In the genomic region with DNA sequence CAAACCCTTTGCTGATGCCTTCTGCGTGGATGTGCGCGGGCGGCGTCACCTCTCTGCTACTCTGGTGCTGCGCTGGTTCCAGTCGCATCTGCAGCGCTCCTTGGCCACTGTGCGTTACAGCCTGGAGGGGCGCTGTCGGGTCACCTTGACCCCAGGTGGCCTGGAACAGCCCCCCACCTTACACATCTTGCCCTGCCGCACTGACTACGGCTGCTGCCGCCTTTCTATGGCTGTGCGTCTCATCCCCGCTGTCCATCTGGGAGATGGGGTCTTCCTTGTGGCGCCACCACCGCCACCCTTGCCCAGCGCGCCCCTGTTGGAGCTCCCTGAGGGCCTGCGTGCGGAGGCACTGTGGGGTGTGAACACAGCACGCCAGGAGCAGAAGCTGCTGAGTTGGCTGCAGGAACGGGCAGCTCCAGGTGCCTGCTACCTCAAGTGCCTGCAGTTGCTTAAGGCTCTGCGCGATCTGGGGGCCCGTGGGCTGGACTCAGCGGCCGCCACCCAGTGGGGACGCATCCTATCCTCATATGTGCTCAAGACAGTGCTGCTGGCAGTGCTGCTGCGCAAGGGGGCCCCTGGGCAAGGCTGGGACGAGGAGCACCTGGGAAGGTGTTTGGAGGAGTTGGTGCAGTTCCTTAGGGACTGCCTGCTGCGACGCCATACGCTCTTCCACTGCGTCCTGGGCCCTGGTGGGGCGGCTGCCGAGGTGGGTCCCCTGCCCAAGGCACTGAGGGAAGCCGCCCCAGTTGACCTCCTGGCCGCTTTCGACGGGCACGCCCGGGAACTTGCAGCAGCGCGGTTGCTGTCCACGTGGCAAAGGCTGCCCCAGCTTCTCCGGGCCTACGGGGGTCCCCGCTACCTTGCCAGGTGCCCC, we compare ENCODE assay signal across 9 cellular contexts. TPM values are rescaled to one million over a fixed set of nuclear protein-coding genes. Genes with fewer than 3 reads are reported as not detected.
DNase-seq lines count a peak whose midpoint lies in the region; ATAC-seq and TF ChIP-seq lines count a peak whose summit lies in the region.
"Had no signal": no experiment of that assay in that cellular context is flagged by ENCODE, and none has a peak within 500 bp of the region (broad histone marks: within the 10 kb centered on the region; RNA-seq: fewer than 3 reads in every experiment).

No MANE protein-coding gene starts in this region.

- H3K27ac Mint-ChIP-seq in CD14-positive monocyte (peak overlapping the region in 5 of 7 donors; percentile 46 to 71 (median 70)), activated B cell treated with CpG ODN at 0.5 μM for 24 hours (no peak overlapping the region), glutamatergic neuron (ENCODE audit: unreplicated experiment) (no peak overlapping the region)
- no peak overlapping the region for H3K27ac Mint-ChIP-seq in activated naive CD4-positive, alpha-beta T cell treated with anti-CD3 and anti-CD28 coated beads for 36 hours
- H3K27ac Mint-ChIP-seq: T-cell had no signal

- peaks cover 65% of the 10 kb centered on the region for H3K4me1 Mint-ChIP-seq in CD14-positive monocyte
- peaks cover 46% of the 10 kb centered on the region for H3K4me1 Mint-ChIP-seq in activated B cell treated with CpG ODN at 0.5 μM for 24 hours
- peaks cover 2% of the 10 kb centered on the region for H3K4me1 Mint-ChIP-seq in glutamatergic neuron (ENCODE audit: low read depth, unreplicated experiment)
- H3K4me1 Mint-ChIP-seq in activated naive CD4-positive, alpha-beta T cell treated with anti-CD3 and anti-CD28 coated beads for 36 hours (ENCODE audit: low read depth): peaks cover 8% of the 10 kb centered on the region

- H3K4me3 ChIP-seq in prostate gland: peak overlapping the region; percentile 57 to 67

- H3K4me3 Mint-ChIP-seq in CD14-positive monocyte (peak overlapping the region in 1 of 2 donors; percentile 64), activated B cell treated with CpG ODN at 0.5 μM for 24 hours (peak overlapping the region; percentile 58), glutamatergic neuron (ENCODE audit: unreplicated experiment) (peak overlapping the region; percentile 30)
- H3K4me3 Mint-ChIP-seq in activated naive CD4-positive, alpha-beta T cell treated with anti-CD3 and anti-CD28 coated beads for 36 hours: no peak overlapping the region

- ATAC-seq in activated B cell treated with CpG ODN at 0.5 μM for 24 hours (ENCODE audit: low read depth) (no peak), GM21619 (IDR thresholded peaks at IDR 0.05; ENCODE audit: unreplicated experiment) (no peak), GM21737 (IDR thresholded peaks at IDR 0.05; ENCODE audit: unreplicated experiment) (no peak)

- CTCF ChIA-PET in activated B cell treated with CpG ODN at 0.5 μM for 24 hours (lab: Charles Lee): no interaction called here
- CTCF ChIA-PET in activated naive CD4-positive, alpha-beta T cell treated with anti-CD3 and anti-CD28 coated beads for 36 hours (lab: Charles Lee): no interaction called here

- peaks cover 8% of the 10 kb centered on the region for H3K4me1 ChIP-seq in prostate gland (replicated peaks)

- H3K36me3 Mint-ChIP-seq in CD14-positive monocyte (peaks cover 4 to 11% of the 10 kb centered on the region in 2 donors), activated B cell treated with CpG ODN at 0.5 μM for 24 hours (ENCODE audit: low read depth) (no peaks in the 10 kb centered on the region), glutamatergic neuron (ENCODE audit: unreplicated experiment) (no peaks in the 10 kb centered on the region)
- no peaks in the 10 kb centered on the region for H3K36me3 Mint-ChIP-seq in activated naive CD4-positive, alpha-beta T cell treated with anti-CD3 and anti-CD28 coated beads for 36 hours (ENCODE audit: low read depth)
- H3K36me3 Mint-ChIP-seq: T-cell had no signal

- H3K27ac ChIP-seq in prostate gland: peak overlapping the region; percentile 86 to 89

- H3K36me3 ChIP-seq in prostate gland: no peaks in the 10 kb centered on the region

- POLR2A ChIA-PET in activated B cell treated with CpG ODN at 0.5 μM for 24 hours (lab: Charles Lee): interaction anchor here (0.6 kb wide), 1 partner anchor 96 kb away, joined by 3 read pairs; no protein-coding TSS in a partner anchor

- H3K27me3 Mint-ChIP-seq in CD14-positive monocyte (ENCODE audit: low read depth in 3 of 3) (peaks cover 0 to 2% (median 0%) of the 10 kb centered on the region in 3 donors), activated B cell treated with CpG ODN at 0.5 μM for 24 hours (peaks cover 9% of the 10 kb centered on the region), glutamatergic neuron (ENCODE audit: unreplicated experiment) (peaks cover 4% of the 10 kb centered on the region)
- peaks cover 35% of the 10 kb centered on the region for H3K27me3 Mint-ChIP-seq in activated naive CD4-positive, alpha-beta T cell treated with anti-CD3 and anti-CD28 coated beads for 36 hours (ENCODE audit: low read depth)

- no peaks in the 10 kb centered on the region for H3K9me3 Mint-ChIP-seq in CD14-positive monocyte
- H3K9me3 Mint-ChIP-seq in activated B cell treated with CpG ODN at 0.5 μM for 24 hours: no peaks in the 10 kb centered on the region
- H3K9me3 Mint-ChIP-seq in glutamatergic neuron (ENCODE audit: unreplicated experiment): peaks cover 2% of the 10 kb centered on the region
- H3K9me3 Mint-ChIP-seq in activated naive CD4-positive, alpha-beta T cell treated with anti-CD3 and anti-CD28 coated beads for 36 hours: no peaks in the 10 kb centered on the region
- H3K9me3 Mint-ChIP-seq: T-cell had no signal

- TF ChIP-seq CTCF in CD14-positive monocyte (IDR thresholded peaks at IDR 0.05): no peak
- no peak for TF ChIP-seq CTCF in activated B cell treated with CpG ODN at 0.5 μM for 24 hours (IDR thresholded peaks at IDR 0.05)
- TF ChIP-seq CTCF in glutamatergic neuron (IDR thresholded peaks at IDR 0.05; ENCODE audit: partially characterized antibody, unreplicated experiment): peak; percentile 44
- TF ChIP-seq CTCF in prostate gland (IDR thresholded peaks at IDR 0.05): no peak

- 84% methylated on average over 50 of the region's 50 CpGs for WGBS in prostate gland

- intact Hi-C loops in CD14-positive monocyte (cut with micrococcal nuclease) (no loop called here), activated B cell treated with CpG ODN at 0.5 μM for 24 hours (cut with micrococcal nuclease) (no loop called here), prostate gland (cut with DNase I) (no loop called here)
- intact Hi-C loops in activated naive CD4-positive, alpha-beta T cell treated with anti-CD3 and anti-CD28 coated beads for 36 hours (cut with micrococcal nuclease): no loop called here

- TF ChIP-seq POLR2A in prostate gland (IDR thresholded peaks at IDR 0.05): no peak

- no peaks in the 10 kb centered on the region for H3K9me3 ChIP-seq in prostate gland

- no peaks in the 10 kb centered on the region for H3K27me3 ChIP-seq in prostate gland (replicated peaks; ENCODE audit: insufficient read depth)

- DNase-seq in CD14-positive monocyte (ENCODE audit: low spot score) (no peak), activated B cell treated with CpG ODN at 0.5 μM for 24 hours (no peak), glutamatergic neuron (peak; percentile 45), prostate gland (ENCODE audit: low spot score) (no peak), NCI-H1694 treated with DMSO at 0.1 percent for 48 hours (lab: John Stamatoyannopoulos, UW) (no peak)
- DNase-seq in activated naive CD4-positive, alpha-beta T cell treated with anti-CD3 and anti-CD28 coated beads for 36 hours: no peak
- DNase-seq: T-cell had no signal

RNA-seq across cellular contexts. Expression of a gene that starts 1.6 kb away (rescaled TPM):
- polyA plus RNA-seq in CD14-positive monocyte: 1 to 10 TPM; 8.2 to 9.0 TPM
- total RNA-seq in activated B cell treated with CpG ODN at 0.5 μM for 24 hours (7.4 and 8.3 TPM in 2 replicates), glutamatergic neuron (ENCODE audit: unreplicated experiment) (3.4 TPM), prostate gland (10 to 100 TPM; 56.6 to 66.4 TPM)
- under 1 TPM; 0.17 to 0.19 TPM for total RNA-seq in activated naive CD4-positive, alpha-beta T cell treated with anti-CD3 and anti-CD28 coated beads for 36 hours

RNA-seq across cellular contexts. Expression of a gene that starts 48.0 kb away (rescaled TPM):
- polyA plus RNA-seq in CD14-positive monocyte: 10 to 100 TPM; 12.2 to 13.3 TPM
- total RNA-seq in activated B cell treated with CpG ODN at 0.5 μM for 24 hours: 13.6 and 17.5 TPM in 2 replicates
- total RNA-seq in glutamatergic neuron (ENCODE audit: unreplicated experiment): 21.3 TPM
- total RNA-seq in prostate gland: 10 to 100 TPM; 31.1 to 32.4 TPM
- 10 to 100 TPM; 16.4 to 21.3 TPM for total RNA-seq in activated naive CD4-positive, alpha-beta T cell treated with anti-CD3 and anti-CD28 coated beads for 36 hours

RNA-seq across cellular contexts. Expression of a gene that starts 52.7 kb away (rescaled TPM):
- 1 to 10 TPM in 1 of 2 donors, under 1 TPM in 1; 0.81 to 1.1 TPM for polyA plus RNA-seq in CD14-positive monocyte
- total RNA-seq in activated B cell treated with CpG ODN at 0.5 μM for 24 hours (21.2 and 25.4 TPM in 2 replicates), glutamatergic neuron (ENCODE audit: unreplicated experiment) (10.0 TPM), prostate gland (10 to 100 TPM; 24.3 to 32.4 TPM)
- not detected for total RNA-seq in activated naive CD4-positive, alpha-beta T cell treated with anti-CD3 and anti-CD28 coated beads for 36 hours

Comparison
In these comparisons a context has a peak if more than half of its experiments do, and no peak if none do; other contexts are left out.
1. H3K27ac Mint-ChIP-seq: peak in CD14-positive monocyte (5 of 7); none in activated B cell treated with CpG ODN at 0.5 μM for 24 hours (single experiment), glutamatergic neuron (single experiment) and activated naive CD4-positive, alpha-beta T cell treated with anti-CD3 and anti-CD28 coated beads for 36 hours (single experiment).
2. RNA of a gene that starts 52.7 kb away (total RNA-seq): 24.3 to 32.4 TPM in prostate gland, 21.2 to 25.4 TPM in activated B cell treated with CpG ODN at 0.5 μM for 24 hours and 10.0 TPM in glutamatergic neuron (single experiment); not detected in activated naive CD4-positive, alpha-beta T cell treated with anti-CD3 and anti-CD28 coated beads for 36 hours; every median in the first group is over 10 times any median in the second.